ENCODE assay signal across 8 cellular contexts in the genomic region with DNA sequence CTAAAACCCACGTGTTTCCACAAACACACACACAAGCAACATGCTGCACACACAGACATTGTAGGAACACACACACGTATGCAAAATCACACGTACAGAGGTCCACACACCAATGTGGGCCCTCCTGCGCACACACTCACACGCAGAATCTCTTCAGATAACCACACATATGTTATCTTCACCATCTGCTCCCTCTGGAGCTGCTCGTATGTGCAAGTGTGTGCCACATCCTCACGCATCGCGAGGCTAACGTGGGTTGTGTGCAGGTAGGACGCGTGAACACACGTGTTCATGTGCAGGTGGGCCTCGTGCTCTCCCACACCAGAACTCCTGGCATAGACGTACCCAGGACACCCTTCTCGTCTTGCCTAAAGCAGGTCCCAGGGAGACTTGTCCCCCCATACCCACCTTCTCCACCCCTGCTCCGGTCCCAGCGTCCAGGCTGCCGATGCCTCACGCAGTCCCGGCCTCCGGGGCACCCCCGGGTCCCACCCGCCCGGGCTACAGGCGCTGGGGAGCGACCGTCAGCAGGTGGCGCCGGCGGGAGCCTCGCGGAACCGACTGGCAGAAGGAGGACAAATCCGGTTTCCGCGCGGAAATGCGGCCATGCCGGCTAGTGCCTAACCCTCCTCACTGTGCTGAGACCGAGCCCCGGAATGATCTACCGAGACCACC. TPM values are rescaled to one million over a fixed set of nuclear protein-coding genes. Genes with fewer than 3 reads are reported as not detected.
DNase-seq lines count a peak whose midpoint lies in the region; ATAC-seq, FAIRE-seq and TF ChIP-seq lines count a peak whose summit lies in the region.

No MANE protein-coding gene starts in this region.

- no peak for TF ChIP-seq POLR2A in GM12891 (IDR thresholded peaks at IDR 0.05; ENCODE audit: low read depth, low read length)

- ATAC-seq in HG03520 (IDR thresholded peaks at IDR 0.05; ENCODE audit: unreplicated experiment): no peak
- no peak for ATAC-seq in GM21717 (IDR thresholded peaks at IDR 0.05; ENCODE audit: unreplicated experiment)
- ATAC-seq in HG03039 (IDR thresholded peaks at IDR 0.05; ENCODE audit: unreplicated experiment): no peak

- DNase-seq in GM12891 (ENCODE audit: insufficient read length, low spot score) (no peak), retina (peak; percentile 79), NCI-H2029 treated with DMSO at 0.1 percent for 48 hours (lab: John Stamatoyannopoulos, UW) (no peak)
- peak; percentile 43 to 52 for DNase-seq in activated CD4-positive, alpha-beta T cell treated with anti-CD3 and anti-CD28 coated beads, Interleukin-2, amount 50 U/mL, for 24 hours (ENCODE audit: low read depth in 1 of 2, low spot score in 1 of 2)
- peak; percentile 44 for DNase-seq in effector CD4-positive, alpha-beta T cell

- FAIRE-seq in GM12891 (lab: Jason Lieb, UNC): peak; percentile 78

TF ChIP-seq in GM12891, 5 proteins besides CTCF, POLR2A, EP300 and RAD21:
- TF ChIP-seq POU2F2 (IDR thresholded peaks at IDR 0.05; ENCODE audit: low read depth, low read length) (no peak), POLR2AphosphoS5 (IDR thresholded peaks at IDR 0.05; ENCODE audit: low read depth, low read length) (no peak), PAX5 (IDR thresholded peaks at IDR 0.05; ENCODE audit: insufficient read depth, low read length, severe bottlenecking) (no peak), SPI1 (IDR thresholded peaks at IDR 0.05; ENCODE audit: low read depth, low read length) (no peak), TAF1 (IDR thresholded peaks at IDR 0.05; ENCODE audit: low read depth, low read length) (no peak)

RNA-seq across cellular contexts. Expression of gene IGSF9B, which starts 10.3 kb away (rescaled TPM):
- 1.6 TPM for polyA plus RNA-seq in GM12891 (2012; ENCODE audit: low read depth, missing spikeins)

Comparison
In these comparisons a context has a peak if more than half of its experiments do, and no peak if none do; other contexts are left out.
1. DNase-seq: peak in activated CD4-positive, alpha-beta T cell treated with anti-CD3 and anti-CD28 coated beads, Interleukin-2, amount 50 U/mL, for 24 hours (2 of 2), effector CD4-positive, alpha-beta T cell (single experiment) and retina (single experiment); none in GM12891 (single experiment) and NCI-H2029 treated with DMSO at 0.1 percent for 48 hours (single experiment).